Comparison of ENCODE assay signal across 9 cellular contexts in genomic region chr3:61358364-61358763, GRCh38.
DNase-seq lines count a peak whose midpoint lies in the region; ATAC-seq and TF ChIP-seq lines count a peak whose summit lies in the region.
"Had no signal": no experiment of that assay in that cellular context is flagged by ENCODE, and none has a peak within 500 bp of the region (broad histone marks: within the 10 kb centered on the region; RNA-seq: fewer than 3 reads in every experiment).

No MANE protein-coding gene starts in this region.

- in situ Hi-C loops in transverse colon (cut with MboI; ENCODE audit: low pct_ligation_motif_present in 1 of 4, low pct_unique_long_range_greater_than_20kb in 1 of 4, low sequenced_read_pairs in 3 of 4): no loop called here

- H3K27ac Mint-ChIP-seq in activated naive CD4-positive, alpha-beta T cell treated with anti-CD3 and anti-CD28 coated beads, Interleukin-2, amount 50 U/mL, for 72 hours: no peak overlapping the region
- H3K27ac Mint-ChIP-seq: memory B cell had no signal

- H3K36me3 ChIP-seq in left ventricle myocardium inferior: no peaks in the 10 kb centered on the region
- no peaks in the 10 kb centered on the region for H3K36me3 ChIP-seq in transverse colon

- H3K36me3 Mint-ChIP-seq in activated naive CD4-positive, alpha-beta T cell treated with anti-CD3 and anti-CD28 coated beads, Interleukin-2, amount 50 U/mL, for 72 hours: no peaks in the 10 kb centered on the region
- H3K36me3 Mint-ChIP-seq: memory B cell had no signal

- WGBS in transverse colon (ENCODE audit: low coverage in 1 of 2), 2 donors: 11 to 26% methylated on average over 1 to 2 of the region's 2 CpGs

- peaks cover under 1 to 4% of the 10 kb centered on the region in 2 donors for H3K9me3 Mint-ChIP-seq in activated naive CD4-positive, alpha-beta T cell treated with anti-CD3 and anti-CD28 coated beads, Interleukin-2, amount 50 U/mL, for 72 hours
- H3K9me3 Mint-ChIP-seq: memory B cell had no signal

- H3K4me3 ChIP-seq in left ventricle myocardium inferior (no peak overlapping the region), transverse colon (no peak overlapping the region)

- H3K9me3 ChIP-seq in left ventricle myocardium inferior (replicated peaks) (peaks cover 10% of the 10 kb centered on the region), transverse colon (no peaks in the 10 kb centered on the region)

- intact Hi-C loops in left ventricle myocardium inferior (cut with micrococcal nuclease) (no loop called here), transverse colon (cut with DNase I; ENCODE audit: low total_unique reads) (no loop called here)

- DNase-seq in NCI-H2029 (lab: John Stamatoyannopoulos, UW) (peak; percentile 33), left ventricle myocardium inferior (peak; percentile 77), transverse colon (peak; percentile 74), T-helper 1 cell (no peak)
- no peak for DNase-seq in activated CD4-positive, alpha-beta T cell treated with anti-CD3 and anti-CD28 coated beads for 48 hours
- no peak for DNase-seq in activated naive CD4-positive, alpha-beta T cell treated with anti-CD3 and anti-CD28 coated beads, Interleukin-2, amount 50 U/mL, for 72 hours (ENCODE audit: low spot score in 2 of 2)

- H3K27me3 ChIP-seq in left ventricle myocardium inferior (ENCODE audit: low read depth) (no peaks in the 10 kb centered on the region), transverse colon (no peaks in the 10 kb centered on the region)

- H3K4me1 ChIP-seq in left ventricle myocardium inferior: peaks cover 19% of the 10 kb centered on the region
- peaks cover 0 to 21% (median 3%) of the 10 kb centered on the region in 4 donors for H3K4me1 ChIP-seq in transverse colon

- TF ChIP-seq EP300 in transverse colon (IDR thresholded peaks at IDR 0.05; ENCODE audit: low read depth): no peak

- TF ChIP-seq CTCF in left ventricle myocardium inferior (IDR thresholded peaks at IDR 0.05; ENCODE audit: borderline replicate concordance) (no peak), transverse colon (IDR thresholded peaks at IDR 0.05) (no peak)

- ATAC-seq in GM18502 (IDR thresholded peaks at IDR 0.05; ENCODE audit: poor library complexity, unreplicated experiment) (peak; percentile 99), GM21786 (IDR thresholded peaks at IDR 0.05; ENCODE audit: unreplicated experiment) (peak; percentile 100)
- no peak for ATAC-seq in activated naive CD4-positive, alpha-beta T cell treated with anti-CD3 and anti-CD28 coated beads, Interleukin-2, amount 50 U/mL, for 72 hours

- TF ChIP-seq POLR2A in transverse colon (IDR thresholded peaks at IDR 0.05): no peak

- peak overlapping the region; percentile 22 for H3K27ac ChIP-seq in left ventricle myocardium inferior (replicated peaks)
- peak overlapping the region in 1 of 4 donors; percentile 39 for H3K27ac ChIP-seq in transverse colon

Comparison
In these comparisons a context has a peak if more than half of its experiments do, and no peak if none do; other contexts are left out.
1. ATAC-seq: peak in GM18502 (single experiment) and GM21786 (single experiment); none in activated naive CD4-positive, alpha-beta T cell treated with anti-CD3 and anti-CD28 coated beads, Interleukin-2, amount 50 U/mL, for 72 hours (0 of 2).
2. DNase-seq: peak in NCI-H2029 (single experiment), left ventricle myocardium inferior (single experiment) and transverse colon (single experiment); none in activated CD4-positive, alpha-beta T cell treated with anti-CD3 and anti-CD28 coated beads for 48 hours (single experiment), activated naive CD4-positive, alpha-beta T cell treated with anti-CD3 and anti-CD28 coated beads, Interleukin-2, amount 50 U/mL, for 72 hours (0 of 2) and T-helper 1 cell (0 of 5).